ENCODE assay signal across 8 cellular contexts in the genomic region with DNA sequence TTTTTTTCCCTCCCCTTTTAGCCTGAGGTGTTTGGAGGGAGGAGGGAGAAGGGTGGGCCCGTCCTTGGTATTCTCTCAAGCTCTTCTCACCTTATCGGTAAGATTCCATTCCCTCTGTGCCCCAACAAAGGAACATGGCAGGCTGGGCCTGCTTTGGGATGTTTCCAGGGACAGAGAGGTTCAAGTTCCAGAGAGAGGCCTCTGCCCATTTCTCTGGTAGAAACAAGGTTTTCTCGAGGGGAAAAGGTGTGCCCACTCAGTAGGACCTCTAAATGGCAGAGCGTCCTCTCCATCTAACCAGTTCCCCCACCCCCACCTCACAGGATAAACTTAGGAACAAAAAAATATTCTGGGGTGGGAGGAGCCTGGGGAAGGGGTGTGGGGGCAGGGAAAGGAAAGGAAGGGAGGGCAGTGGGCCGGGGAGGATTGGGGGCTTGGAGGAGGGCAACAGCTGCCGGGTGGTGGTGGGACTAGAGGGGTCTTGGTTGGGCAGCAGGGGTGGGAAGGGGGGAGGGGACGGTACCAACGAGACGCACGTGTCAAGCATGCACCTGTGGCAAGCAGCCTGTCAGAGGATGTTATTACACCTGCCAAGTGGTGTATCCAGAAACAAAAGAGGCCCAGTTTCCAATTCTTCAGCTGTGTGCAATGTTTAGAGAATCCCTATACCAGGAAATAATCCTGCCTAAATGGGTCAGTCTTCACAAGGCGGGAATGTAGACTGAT. TPM values are rescaled to one million over a fixed set of nuclear protein-coding genes. Genes with fewer than 3 reads are reported as not detected.
DNase-seq lines count a peak whose midpoint lies in the region; ATAC-seq, FAIRE-seq and TF ChIP-seq lines count a peak whose summit lies in the region.

No MANE protein-coding gene starts in this region.

- no peak overlapping the region for H2BK5ac ChIP-seq in mesendoderm (ENCODE audit: low read length)

- no peak overlapping the region for H3K23ac ChIP-seq in mesendoderm (ENCODE audit: low read length)

- DNase-seq in heart right ventricle (peak in 1 of 2 donors; percentile 25), left cardiac atrium (no peak), Panc1 (ENCODE audit: low read depth, low spot score) (no peak), bronchial epithelial cell (ENCODE audit: low read depth) (no peak), mesendoderm (peak; percentile 91), testis (peak; percentile 35), GM10248 (ENCODE audit: extremely low spot score) (no peak)
- DNase-seq in activated CD4-positive, CD25-positive, alpha-beta regulatory T cell treated with anti-CD3 and anti-CD28 coated beads, Interleukin-2, amount 50 U/mL, for 72 hours, result no peak

- POLR2A ChIA-PET in Panc1 (lab: Charles Lee) (interaction anchor here (0.6 to 1.3 kb wide), 2 partner anchors 31 to 175 kb away, joined by 5 read pairs; a partner anchor contains a TSS), GM10248 (lab: Yijun Ruan, JAX) (interaction anchor here (0.6 to 1.0 kb wide), 3 partner anchors 26 to 51 kb away, joined by 3 to 4 read pairs (median 3); no protein-coding TSS in a partner anchor)

- H2BK120ac ChIP-seq in mesendoderm (ENCODE audit: low read depth, low read length), result peak overlapping the region; percentile 80

- peak overlapping the region; percentile 93 for H3K4ac ChIP-seq in mesendoderm (ENCODE audit: low read depth, low read length)

- H3K36me3 ChIP-seq in heart right ventricle (peaks cover 0 to 19% (median under 1%) of the 10 kb centered on the region in 9 donors), Panc1 (ENCODE audit: control insufficient read depth, insufficient read depth, low read length) (peaks cover 14% of the 10 kb centered on the region), bronchial epithelial cell (ENCODE audit: control insufficient read depth, insufficient read depth, low read length) (peaks cover 5% of the 10 kb centered on the region), mesendoderm (ENCODE audit: control insufficient read depth, insufficient read depth, low read length) (no peaks in the 10 kb centered on the region), testis (ENCODE audit: low read depth, missing control alignments) (no peaks in the 10 kb centered on the region)

- H3K9ac ChIP-seq in mesendoderm (ENCODE audit: low read length), result peak overlapping the region; percentile 79

- H4K5ac ChIP-seq in mesendoderm (ENCODE audit: low read length), result no peak overlapping the region

- no peak overlapping the region for H2AK5ac ChIP-seq in mesendoderm (ENCODE audit: low read length)

- peak overlapping the region; percentile 34 for H3K4me2 ChIP-seq in mesendoderm (ENCODE audit: low read length)

- H3K9me3 ChIP-seq in heart right ventricle (no peaks in the 10 kb centered on the region), Panc1 (ENCODE audit: control insufficient read depth, insufficient read depth, low read depth, low read length) (no peaks in the 10 kb centered on the region), testis (no peaks in the 10 kb centered on the region)

- H3K27ac ChIP-seq in heart right ventricle, result peak overlapping the region in 9 of 10 donors; percentile 99 to 100 (median 100)
- H3K27ac ChIP-seq in Panc1 (ENCODE audit: low read length), result peak overlapping the region; percentile 99
- peak overlapping the region; percentile 89 for H3K27ac ChIP-seq in mesendoderm (ENCODE audit: low read depth, low read length)
- H3K27ac ChIP-seq in testis, result peak overlapping the region; percentile 100

- TF ChIP-seq POLR2A in testis (IDR thresholded peaks at IDR 0.05), result no peak

- H4K8ac ChIP-seq in mesendoderm (ENCODE audit: low read depth, low read length), result no peak overlapping the region

- no peak for ATAC-seq in heart right ventricle
- ATAC-seq in left cardiac atrium, result no peak
- ATAC-seq in Panc1, result no peak

- no peak for FAIRE-seq in bronchial epithelial cell (lab: Jason Lieb, UNC)

- H3K4me1 ChIP-seq in heart right ventricle, result peaks cover 4 to 56% (median 35%) of the 10 kb centered on the region in 9 donors
- H3K4me1 ChIP-seq in Panc1 (ENCODE audit: control insufficient read depth, insufficient read depth, low read length), result peaks cover 27% of the 10 kb centered on the region
- peaks cover 2% of the 10 kb centered on the region for H3K4me1 ChIP-seq in mesendoderm (ENCODE audit: control insufficient read depth, low read depth, low read length)
- peaks cover 29% of the 10 kb centered on the region for H3K4me1 ChIP-seq in testis

- H3K27me3 ChIP-seq in heart right ventricle (no peaks in the 10 kb centered on the region), Panc1 (ENCODE audit: control insufficient read depth, insufficient read depth, low read length) (no peaks in the 10 kb centered on the region), bronchial epithelial cell (ENCODE audit: control insufficient read depth, insufficient read depth, low read length) (no peaks in the 10 kb centered on the region), mesendoderm (ENCODE audit: insufficient read depth, low read length, poor library complexity) (no peaks in the 10 kb centered on the region), testis (no peaks in the 10 kb centered on the region)

- no peak overlapping the region for H2BK15ac ChIP-seq in mesendoderm (replicated peaks; ENCODE audit: low read depth)

- H3K18ac ChIP-seq in mesendoderm (ENCODE audit: low read length), result peak overlapping the region; percentile 97

- CTCF ChIA-PET in Panc1 (lab: Charles Lee), result no interaction called here
- CTCF ChIA-PET in GM10248 (lab: Yijun Ruan, JAX), result interaction anchor here (1.0 to 1.4 kb wide), 6 partner anchors 15 to 175 kb away, joined by 3 to 5 read pairs (median 3); a partner anchor contains a TSS

- WGBS in heart right ventricle, 2 donors, result 10 to 12% methylated on average over 11 of the region's 11 CpGs
- WGBS in mesendoderm (ENCODE audit: extremely low coverage, insufficient coverage, low lambda C conversion rate), result no CpG with 5 or more reads among the region's 11 CpGs
- WGBS in testis, 2 donors, result 6 to 8% methylated on average over 11 of the region's 11 CpGs

- H3K79me2 ChIP-seq in mesendoderm (ENCODE audit: control insufficient read depth, insufficient read depth, low read length), result peaks cover 15% of the 10 kb centered on the region

- peak overlapping the region; percentile 82 for H3K56ac ChIP-seq in mesendoderm (ENCODE audit: low read length)

- in situ Hi-C loops in Panc1 (cut with HindIII; ENCODE audit: low pct_unique_long_range_greater_than_20kb, low sequenced_read_pairs), result no loop called here

- peak overlapping the region; percentile 53 to 98 (median 86) for H3K4me3 ChIP-seq in heart right ventricle
- peak overlapping the region; percentile 75 to 94 for H3K4me3 ChIP-seq in Panc1 (ENCODE audit: low read depth in 2 of 2, low read length in 2 of 2)
- H3K4me3 ChIP-seq in bronchial epithelial cell (ENCODE audit: low read depth, low read length), result peak overlapping the region; percentile 80
- peak overlapping the region; percentile 66 for H3K4me3 ChIP-seq in mesendoderm (ENCODE audit: low read length)
- H3K4me3 ChIP-seq in testis, result peak overlapping the region; percentile 82 to 94

- intact Hi-C loops in heart right ventricle (cut with DNase I), result loop anchor here in 8 of 10 donors (1.0 to 5.0 kb wide), 6 partner anchors 33 to 177 kb away; a partner anchor contains a TSS
- intact Hi-C loops in left cardiac atrium (cut with DNase I), result loop anchor here in 1 of 2 donors (5.0 kb wide), 1 partner anchor 33 kb away; no protein-coding TSS in a partner anchor
- intact Hi-C loops in Panc1 (cut with micrococcal nuclease; ENCODE audit: unreplicated experiment), result loop anchor here (5.0 kb wide), 1 partner anchor 53 kb away; no protein-coding TSS in a partner anchor
- intact Hi-C loops in testis (cut with DNase I; ENCODE audit: low total_unique reads), result loop anchor here (5.0 to 10.0 kb wide), 2 partner anchors 33 to 175 kb away; a partner anchor contains a TSS

- peaks cover 2% of the 10 kb centered on the region for H3K79me1 ChIP-seq in mesendoderm (ENCODE audit: low read length)

- no TSS peak for BruUV-seq in Panc1 (replicated peaks; lab: Mats Ljungman, UMichigan)

- no peak for TF ChIP-seq CTCF in heart right ventricle (IDR thresholded peaks at IDR 0.05)
- no peak for TF ChIP-seq CTCF in Panc1 (IDR thresholded peaks at IDR 0.05)
- no peak for TF ChIP-seq CTCF in bronchial epithelial cell (IDR thresholded peaks at IDR 0.05; ENCODE audit: insufficient read depth, low read length, severe bottlenecking)
- TF ChIP-seq CTCF in testis (IDR thresholded peaks at IDR 0.05), result no peak
- TF ChIP-seq CTCF in GM10248 (IDR thresholded peaks at IDR 0.05; ENCODE audit: control extremely low read depth, extremely low read depth, low read depth, missing control alignments), result no peak

RNA-seq across cellular contexts. Expression of a gene that starts 2.1 kb away (rescaled TPM):
- total RNA-seq in heart right ventricle, result 100 to 1,000 TPM; 197 to 275 (median 219) TPM
- polyA plus RNA-seq in heart right ventricle, result 100 to 1,000 TPM; 237 to 288 TPM
- 100 to 1,000 TPM; 230 to 248 TPM for total RNA-seq in left cardiac atrium
- total RNA-seq in Panc1 (2021; ENCODE audit: unreplicated experiment), result 276 TPM
- polyA plus RNA-seq in Panc1 (2012; ENCODE audit: insufficient read length), result 289 TPM
- total RNA-seq in bronchial epithelial cell, result 17.1 and 17.5 TPM in 2 replicates
- polyA plus RNA-seq in mesendoderm (2013, experiment 1 of 2), result 485 TPM
- 516 TPM for polyA plus RNA-seq in mesendoderm (2013, experiment 2 of 2)
- 100 to 1,000 TPM; 144 to 200 TPM for total RNA-seq in testis
- polyA plus RNA-seq in testis (ENCODE audit: insufficient read depth, low read depth, low replicate concordance), result 270 TPM

Comparison
In these comparisons a context has a peak if more than half of its experiments do, and no peak if none do; other contexts are left out.
1. DNase-seq: peak in mesendoderm (single experiment) and testis (single experiment); none in left cardiac atrium (single experiment), Panc1 (single experiment), bronchial epithelial cell (single experiment), GM10248 (single experiment) and activated CD4-positive, CD25-positive, alpha-beta regulatory T cell treated with anti-CD3 and anti-CD28 coated beads, Interleukin-2, amount 50 U/mL, for 72 hours (single experiment).
2. Peak in every context shown above with its lines, with median percentiles within 50 percentile points of each other: H3K27ac ChIP-seq and H3K4me3 ChIP-seq.